15 cellular contexts compared by ENCODE assay signal in genomic region chr19:42042455-42043170, GRCh38. TPM values are rescaled to one million over a fixed set of nuclear protein-coding genes. Genes with fewer than 3 reads are reported as not detected.
DNase-seq lines count a peak whose midpoint lies in the region; TF ChIP-seq lines count a peak whose summit lies in the region.
"Had no signal": no experiment of that assay in that cellular context is flagged by ENCODE, and none has a peak within 500 bp of the region (broad histone marks: within the 10 kb centered on the region; RNA-seq: fewer than 3 reads in every experiment).

No MANE protein-coding gene starts in this region.

- peak overlapping the region; percentile 57 for H3K27ac ChIP-seq in layer of hippocampus (ENCODE audit: low read depth, low read length)

- peak; percentile 74 for DNase-seq in D341Med (ENCODE audit: low spot score)
- peak; percentile 97 for DNase-seq in NCI-H2171 treated with DMSO at 0.1 percent for 48 hours (lab: John Stamatoyannopoulos, UW)
- DNase-seq in T-helper 2 cell: no peak
- no peak for DNase-seq in NCI-H1417 (lab: John Stamatoyannopoulos, UW)
- DNase-seq in A172 (ENCODE audit: low spot score): no peak
- DNase-seq in LoVo (ENCODE audit: low spot score): no peak
- DNase-seq: AML-193; Calu3; CD4-positive, CD25-positive, alpha-beta regulatory T cell; NCI-H1092 treated with DMSO at 0.1 percent for 48 hours; NCI-H2029 had no signal

- H3K27me3 ChIP-seq in layer of hippocampus (ENCODE audit: control insufficient read depth, insufficient read depth, low read length): no peaks in the 10 kb centered on the region

- H3K4me3 Mint-ChIP-seq in brain: peak overlapping the region in 2 of 5 experiments; percentile 17 to 62
- H3K4me3 Mint-ChIP-seq: CD4-positive, CD25-positive, alpha-beta regulatory T cell; GM23338 had no signal

- peak overlapping the region in 4 of 5 experiments; percentile 46 to 100 (median 80) for H3K27ac Mint-ChIP-seq in brain
- H3K27ac Mint-ChIP-seq: CD4-positive, CD25-positive, alpha-beta regulatory T cell had no signal

- no peaks in the 10 kb centered on the region for H3K4me1 Mint-ChIP-seq in brain
- H3K4me1 Mint-ChIP-seq: CD4-positive, CD25-positive, alpha-beta regulatory T cell; GM23338 had no signal

- no peak for TF ChIP-seq CTCF in brain (conservative IDR thresholded peaks at IDR 0.05)

- H3K36me3 Mint-ChIP-seq in brain: peaks cover 56% of the 10 kb centered on the region
- H3K36me3 Mint-ChIP-seq: CD4-positive, CD25-positive, alpha-beta regulatory T cell had no signal

- H3K9me3 Mint-ChIP-seq in brain: no peaks in the 10 kb centered on the region
- H3K9me3 Mint-ChIP-seq: CD4-positive, CD25-positive, alpha-beta regulatory T cell; GM23338 had no signal

- H3K27me3 Mint-ChIP-seq in brain: no peaks in the 10 kb centered on the region

RNA-seq across cellular contexts. Expression of gene GRIK5, which starts 27.4 kb away (rescaled TPM):
- polyA plus RNA-seq in brain (ENCODE audit: insufficient read depth, low read depth, low replicate concordance): 56.5 TPM
- 0.76 and 1.9 TPM in 2 replicates for total RNA-seq in A172 (2014; rRNA removed; shearing (Covaris generic))

RNA-seq across cellular contexts. Expression of gene ZNF574, which starts 33.4 kb away (rescaled TPM):
- 17.8 TPM for polyA plus RNA-seq in brain (ENCODE audit: insufficient read depth, low read depth, low replicate concordance)
- 24.4 and 26.8 TPM in 2 replicates for total RNA-seq in A172 (2014; rRNA removed; shearing (Covaris generic))

RNA-seq across cellular contexts. Expression of gene ATP1A3, which starts 48.6 kb away (rescaled TPM):
- polyA plus RNA-seq in brain (ENCODE audit: insufficient read depth, low read depth, low replicate concordance): 213 TPM
- 0.76 and 0.86 TPM in 2 replicates for total RNA-seq in A172 (2014; rRNA removed; shearing (Covaris generic))
- total RNA-seq: MCF 10A had no signal

Comparison
In these comparisons a context has a peak if more than half of its experiments do, and no peak if none do; other contexts are left out.
1. DNase-seq: peak in D341Med (single experiment) and NCI-H2171 treated with DMSO at 0.1 percent for 48 hours (single experiment); none in T-helper 2 cell (0 of 5), NCI-H1417 (0 of 3), A172 (single experiment) and LoVo (single experiment).